Comparison of ENCODE assay signal across 1 cellular context in genomic region chr3:9204253-9205005, GRCh38.
TF ChIP-seq lines count a peak whose summit lies in the region.

No MANE protein-coding gene starts in this region.

TF ChIP-seq in HepG2, 621 proteins besides CTCF, POLR2A, EP300 and RAD21 (continued from another document and continues in another):
- no peak; the same call in 1 of the 2 replicates for TF ChIP-seq ZNF564 (CRISPR knock-in tag; IDR thresholded peaks at IDR 0.05)
- TF ChIP-seq ZBTB25 (CRISPR knock-in tag; IDR thresholded peaks at IDR 0.05): no peak
- no peak for TF ChIP-seq KLF11 (CRISPR knock-in tag; IDR thresholded peaks at IDR 0.05)
- TF ChIP-seq ARHGAP35 (CRISPR knock-in tag; IDR thresholded peaks at IDR 0.05; ENCODE audit: borderline replicate concordance): no peak; the same call in 1 of the 2 replicates
- TF ChIP-seq ZFAT (CRISPR knock-in tag; conservative IDR thresholded peaks at IDR 0.05): no peak
- no peak for TF ChIP-seq ZNF616 (CRISPR knock-in tag; IDR thresholded peaks at IDR 0.05; ENCODE audit: low read depth)
- TF ChIP-seq STAT6 (CRISPR knock-in tag; IDR thresholded peaks at IDR 0.05; ENCODE audit: borderline replicate concordance): no peak
- no peak for TF ChIP-seq ZNF367 (CRISPR knock-in tag; IDR thresholded peaks at IDR 0.05; ENCODE audit: borderline replicate concordance)
- TF ChIP-seq ZBTB20 (CRISPR knock-in tag; IDR thresholded peaks at IDR 0.05; ENCODE audit: borderline replicate concordance, low read depth): 0 out of 2 replicates have a peak, but pooled peaks have one; percentile 4
- TF ChIP-seq CAMTA2 (CRISPR knock-in tag; IDR thresholded peaks at IDR 0.05; ENCODE audit: borderline replicate concordance): no peak
- TF ChIP-seq ZNF292 (CRISPR knock-in tag; IDR thresholded peaks at IDR 0.05; ENCODE audit: borderline replicate concordance, low read depth): peak; percentile 91; the same call in 1 of the 2 replicates
- TF ChIP-seq AKNA (CRISPR knock-in tag; IDR thresholded peaks at IDR 0.05; ENCODE audit: borderline replicate concordance): no peak
- TF ChIP-seq ZIK1 (CRISPR knock-in tag; IDR thresholded peaks at IDR 0.05; ENCODE audit: borderline replicate concordance, low read depth): no peak
- TF ChIP-seq ZNF770 (CRISPR knock-in tag; IDR thresholded peaks at IDR 0.05): no peak
- TF ChIP-seq, protein P1, sequence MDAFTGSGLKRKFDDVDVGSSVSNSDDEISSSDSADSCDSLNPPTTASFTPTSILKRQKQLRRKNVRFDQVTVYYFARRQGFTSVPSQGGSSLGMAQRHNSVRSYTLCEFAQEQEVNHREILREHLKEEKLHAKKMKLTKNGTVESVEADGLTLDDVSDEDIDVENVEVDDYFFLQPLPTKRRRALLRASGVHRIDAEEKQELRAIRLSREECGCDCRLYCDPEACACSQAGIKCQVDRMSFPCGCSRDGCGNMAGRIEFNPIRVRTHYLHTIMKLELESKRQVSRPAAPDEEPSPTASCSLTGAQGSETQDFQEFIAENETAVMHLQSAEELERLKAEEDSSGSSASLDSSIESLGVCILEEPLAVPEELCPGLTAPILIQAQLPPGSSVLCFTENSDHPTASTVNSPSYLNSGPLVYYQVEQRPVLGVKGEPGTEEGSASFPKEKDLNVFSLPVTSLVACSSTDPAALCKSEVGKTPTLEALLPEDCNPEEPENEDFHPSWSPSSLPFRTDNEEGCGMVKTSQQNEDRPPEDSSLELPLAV (CRISPR knock-in tag; conservative IDR thresholded peaks at IDR 0.05; ENCODE audit: low read depth): no peak
- TF ChIP-seq ZNF546 (CRISPR knock-in tag; conservative IDR thresholded peaks at IDR 0.05): no peak
- TF ChIP-seq PTBP1 (IDR thresholded peaks at IDR 0.05; ENCODE audit: low read depth, low read length, poor library complexity, severe bottlenecking): no peak
- TF ChIP-seq, protein P2, sequence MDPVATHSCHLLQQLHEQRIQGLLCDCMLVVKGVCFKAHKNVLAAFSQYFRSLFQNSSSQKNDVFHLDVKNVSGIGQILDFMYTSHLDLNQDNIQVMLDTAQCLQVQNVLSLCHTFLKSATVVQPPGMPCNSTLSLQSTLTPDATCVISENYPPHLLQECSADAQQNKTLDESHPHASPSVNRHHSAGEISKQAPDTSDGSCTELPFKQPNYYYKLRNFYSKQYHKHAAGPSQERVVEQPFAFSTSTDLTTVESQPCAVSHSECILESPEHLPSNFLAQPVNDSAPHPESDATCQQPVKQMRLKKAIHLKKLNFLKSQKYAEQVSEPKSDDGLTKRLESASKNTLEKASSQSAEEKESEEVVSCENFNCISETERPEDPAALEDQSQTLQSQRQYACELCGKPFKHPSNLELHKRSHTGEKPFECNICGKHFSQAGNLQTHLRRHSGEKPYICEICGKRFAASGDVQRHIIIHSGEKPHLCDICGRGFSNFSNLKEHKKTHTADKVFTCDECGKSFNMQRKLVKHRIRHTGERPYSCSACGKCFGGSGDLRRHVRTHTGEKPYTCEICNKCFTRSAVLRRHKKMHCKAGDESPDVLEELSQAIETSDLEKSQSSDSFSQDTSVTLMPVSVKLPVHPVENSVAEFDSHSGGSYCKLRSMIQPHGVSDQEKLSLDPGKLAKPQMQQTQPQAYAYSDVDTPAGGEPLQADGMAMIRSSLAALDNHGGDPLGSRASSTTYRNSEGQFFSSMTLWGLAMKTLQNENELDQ (CRISPR knock-in tag; IDR thresholded peaks at IDR 0.05; ENCODE audit: borderline replicate concordance): no peak
- TF ChIP-seq ZFP37 (CRISPR knock-in tag; IDR thresholded peaks at IDR 0.05; ENCODE audit: borderline replicate concordance): peak; percentile 76; the same call in 1 of the 2 replicates
- TF ChIP-seq ZNF30 (CRISPR knock-in tag; IDR thresholded peaks at IDR 0.05): no peak
- no peak for TF ChIP-seq ZNF335 (CRISPR knock-in tag; IDR thresholded peaks at IDR 0.05)
- no peak for TF ChIP-seq HNF1A (IDR thresholded peaks at IDR 0.05; ENCODE audit: low read depth)
- TF ChIP-seq HNF1A (CRISPR knock-in tag; IDR thresholded peaks at IDR 0.05; ENCODE audit: borderline replicate concordance): peak; percentile 32; the same call in 1 of the 2 replicates
- TF ChIP-seq, protein P3, sequence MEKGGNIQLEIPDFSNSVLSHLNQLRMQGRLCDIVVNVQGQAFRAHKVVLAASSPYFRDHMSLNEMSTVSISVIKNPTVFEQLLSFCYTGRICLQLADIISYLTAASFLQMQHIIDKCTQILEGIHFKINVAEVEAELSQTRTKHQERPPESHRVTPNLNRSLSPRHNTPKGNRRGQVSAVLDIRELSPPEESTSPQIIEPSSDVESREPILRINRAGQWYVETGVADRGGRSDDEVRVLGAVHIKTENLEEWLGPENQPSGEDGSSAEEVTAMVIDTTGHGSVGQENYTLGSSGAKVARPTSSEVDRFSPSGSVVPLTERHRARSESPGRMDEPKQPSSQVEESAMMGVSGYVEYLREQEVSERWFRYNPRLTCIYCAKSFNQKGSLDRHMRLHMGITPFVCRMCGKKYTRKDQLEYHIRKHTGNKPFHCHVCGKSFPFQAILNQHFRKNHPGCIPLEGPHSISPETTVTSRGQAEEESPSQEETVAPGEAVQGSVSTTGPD (CRISPR knock-in tag; IDR thresholded peaks at IDR 0.05): no peak; the same call in 1 of the 2 replicates
- no peak; the same call in 1 of the 2 replicates for TF ChIP-seq PHF8 (CRISPR knock-in tag; IDR thresholded peaks at IDR 0.05)
- no peak for TF ChIP-seq FOXA1 (IDR thresholded peaks at IDR 0.05)
- peak; percentile 63 for TF ChIP-seq FOXA1 (CRISPR knock-in tag; IDR thresholded peaks at IDR 0.05)
- peak; percentile 82 for TF ChIP-seq MIER2 (CRISPR knock-in tag; IDR thresholded peaks at IDR 0.05)
- TF ChIP-seq GABPA (IDR thresholded peaks at IDR 0.05; ENCODE audit: low read depth, low read length): no peak
- peak; percentile 67 for TF ChIP-seq GABPA (CRISPR knock-in tag; IDR thresholded peaks at IDR 0.05; ENCODE audit: low read depth)
- TF ChIP-seq ZFP90 (CRISPR knock-in tag; IDR thresholded peaks at IDR 0.05; ENCODE audit: borderline replicate concordance): 0 out of 2 replicates have a peak, but pooled peaks have one; percentile 42
- no peak for TF ChIP-seq JDP2 (CRISPR knock-in tag; IDR thresholded peaks at IDR 0.05; ENCODE audit: borderline replicate concordance)
- peak; percentile 77; the same call in 1 of the 2 replicates for TF ChIP-seq TARDBP (CRISPR knock-in tag; IDR thresholded peaks at IDR 0.05)
- TF ChIP-seq ZFP82 (CRISPR knock-in tag; IDR thresholded peaks at IDR 0.05; ENCODE audit: borderline replicate concordance): no peak
- peak; percentile 87 for TF ChIP-seq POGZ (CRISPR knock-in tag; IDR thresholded peaks at IDR 0.05)
- no peak for TF ChIP-seq GATAD1 (CRISPR knock-in tag; IDR thresholded peaks at IDR 0.05)
- TF ChIP-seq NBN (conservative IDR thresholded peaks at IDR 0.05): no peak
